Comparison of ENCODE assay signal across 1 cellular context in genomic region chr15:26804063-26804804, GRCh38.
A peak's percentile ranks its signal among the peaks of the same experiment; 100 is the strongest.
TF ChIP-seq lines count a peak whose summit lies in the region.

No MANE protein-coding gene starts in this region.

TF ChIP-seq in HepG2, 621 proteins besides CTCF, POLR2A, EP300 and RAD21:
- TF ChIP-seq MNT (IDR thresholded peaks at IDR 0.05): peak; percentile 97
- no peak for TF ChIP-seq HMGA1 (CRISPR knock-in tag; conservative IDR thresholded peaks at IDR 0.05)
